ENCODE assay signal across 1 cellular context in the genomic region with DNA sequence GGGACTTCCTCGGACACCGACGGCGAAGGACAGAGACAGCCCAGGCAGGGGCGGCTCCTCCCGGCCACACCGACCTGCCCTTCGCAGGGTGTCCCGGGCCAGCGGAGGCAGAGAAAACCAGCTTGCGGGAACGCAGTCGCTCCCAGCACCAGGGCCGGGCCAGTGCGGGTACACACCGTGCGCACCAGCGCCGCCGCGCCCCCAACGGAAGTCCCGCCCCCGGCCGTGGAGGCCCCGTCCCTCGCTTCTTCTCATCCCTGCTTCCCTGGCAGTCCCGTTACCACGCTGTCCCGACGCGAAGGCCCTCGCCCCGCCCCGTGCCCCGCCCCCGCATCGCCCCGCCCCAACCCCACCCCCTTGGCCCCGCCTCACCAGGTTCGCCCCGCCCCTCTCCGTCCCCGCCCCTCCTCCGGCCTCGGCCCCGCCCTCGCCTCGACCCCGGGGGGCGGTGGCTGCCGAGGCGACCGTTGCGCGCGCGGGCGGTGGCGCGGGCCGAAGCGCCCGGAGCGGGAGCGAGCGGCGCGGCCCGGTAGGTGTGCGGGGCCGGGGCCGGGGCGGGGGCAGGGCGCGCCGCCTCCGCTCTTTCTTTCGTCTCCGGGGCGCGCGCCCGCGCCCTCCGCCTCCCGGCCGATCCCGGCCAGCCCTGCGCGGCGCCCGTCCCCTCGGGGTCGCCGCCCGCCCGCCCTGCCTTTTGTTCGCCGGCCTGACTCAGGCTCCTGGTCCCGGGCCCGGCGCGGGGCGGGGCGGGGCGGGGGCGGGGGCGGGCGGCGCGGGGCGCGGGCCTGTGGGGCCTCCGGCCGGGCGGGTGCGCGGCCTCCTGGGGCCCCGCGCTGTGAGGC.
TF ChIP-seq lines count a peak whose summit lies in the region.

A gene with protein sequence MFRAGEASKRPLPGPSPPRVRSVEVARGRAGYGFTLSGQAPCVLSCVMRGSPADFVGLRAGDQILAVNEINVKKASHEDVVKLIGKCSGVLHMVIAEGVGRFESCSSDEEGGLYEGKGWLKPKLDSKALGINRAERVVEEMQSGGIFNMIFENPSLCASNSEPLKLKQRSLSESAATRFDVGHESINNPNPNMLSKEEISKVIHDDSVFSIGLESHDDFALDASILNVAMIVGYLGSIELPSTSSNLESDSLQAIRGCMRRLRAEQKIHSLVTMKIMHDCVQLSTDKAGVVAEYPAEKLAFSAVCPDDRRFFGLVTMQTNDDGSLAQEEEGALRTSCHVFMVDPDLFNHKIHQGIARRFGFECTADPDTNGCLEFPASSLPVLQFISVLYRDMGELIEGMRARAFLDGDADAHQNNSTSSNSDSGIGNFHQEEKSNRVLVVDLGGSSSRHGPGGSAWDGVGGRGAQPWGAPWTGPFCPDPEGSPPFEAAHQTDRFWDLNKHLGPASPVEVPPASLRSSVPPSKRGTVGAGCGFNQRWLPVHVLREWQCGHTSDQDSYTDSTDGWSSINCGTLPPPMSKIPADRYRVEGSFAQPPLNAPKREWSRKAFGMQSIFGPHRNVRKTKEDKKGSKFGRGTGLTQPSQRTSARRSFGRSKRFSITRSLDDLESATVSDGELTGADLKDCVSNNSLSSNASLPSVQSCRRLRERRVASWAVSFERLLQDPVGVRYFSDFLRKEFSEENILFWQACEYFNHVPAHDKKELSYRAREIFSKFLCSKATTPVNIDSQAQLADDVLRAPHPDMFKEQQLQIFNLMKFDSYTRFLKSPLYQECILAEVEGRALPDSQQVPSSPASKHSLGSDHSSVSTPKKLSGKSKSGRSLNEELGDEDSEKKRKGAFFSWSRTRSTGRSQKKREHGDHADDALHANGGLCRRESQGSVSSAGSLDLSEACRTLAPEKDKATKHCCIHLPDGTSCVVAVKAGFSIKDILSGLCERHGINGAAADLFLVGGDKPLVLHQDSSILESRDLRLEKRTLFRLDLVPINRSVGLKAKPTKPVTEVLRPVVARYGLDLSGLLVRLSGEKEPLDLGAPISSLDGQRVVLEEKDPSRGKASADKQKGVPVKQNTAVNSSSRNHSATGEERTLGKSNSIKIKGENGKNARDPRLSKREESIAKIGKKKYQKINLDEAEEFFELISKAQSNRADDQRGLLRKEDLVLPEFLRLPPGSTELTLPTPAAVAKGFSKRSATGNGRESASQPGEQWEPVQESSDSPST (N-terminal part only) (plus strand): TSS at position 451 of the 839 bp plus-strand sequence. CDS start 23,150 bp downstream, outside the sequence.

TF ChIP-seq in HepG2, 621 proteins besides CTCF, POLR2A, EP300 and RAD21 (continued from another document and continues in another):
- TF ChIP-seq, protein P1, sequence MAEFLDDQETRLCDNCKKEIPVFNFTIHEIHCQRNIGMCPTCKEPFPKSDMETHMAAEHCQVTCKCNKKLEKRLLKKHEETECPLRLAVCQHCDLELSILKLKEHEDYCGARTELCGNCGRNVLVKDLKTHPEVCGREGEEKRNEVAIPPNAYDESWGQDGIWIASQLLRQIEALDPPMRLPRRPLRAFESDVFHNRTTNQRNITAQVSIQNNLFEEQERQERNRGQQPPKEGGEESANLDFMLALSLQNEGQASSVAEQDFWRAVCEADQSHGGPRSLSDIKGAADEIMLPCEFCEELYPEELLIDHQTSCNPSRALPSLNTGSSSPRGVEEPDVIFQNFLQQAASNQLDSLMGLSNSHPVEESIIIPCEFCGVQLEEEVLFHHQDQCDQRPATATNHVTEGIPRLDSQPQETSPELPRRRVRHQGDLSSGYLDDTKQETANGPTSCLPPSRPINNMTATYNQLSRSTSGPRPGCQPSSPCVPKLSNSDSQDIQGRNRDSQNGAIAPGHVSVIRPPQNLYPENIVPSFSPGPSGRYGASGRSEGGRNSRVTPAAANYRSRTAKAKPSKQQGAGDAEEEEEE (CRISPR knock-in tag; IDR thresholded peaks at IDR 0.05; ENCODE audit: borderline replicate concordance), result no peak
- TF ChIP-seq ZNF616 (CRISPR knock-in tag; IDR thresholded peaks at IDR 0.05; ENCODE audit: low read depth) (no peak), ZNF589 (CRISPR knock-in tag; conservative IDR thresholded peaks at IDR 0.05) (no peak), KAT8 (CRISPR knock-in tag; IDR thresholded peaks at IDR 0.05) (peak; percentile 62; the same call in 1 of the 2 replicates), ZNF263 (CRISPR knock-in tag; IDR thresholded peaks at IDR 0.05) (no peak), MED8 (CRISPR knock-in tag; IDR thresholded peaks at IDR 0.05; ENCODE audit: insufficient replicate concordance) (no peak), SETDB1 (CRISPR knock-in tag; IDR thresholded peaks at IDR 0.05; ENCODE audit: borderline replicate concordance) (no peak), MYNN (CRISPR knock-in tag; IDR thresholded peaks at IDR 0.05; ENCODE audit: low read depth) (no peak), ZNF331 (CRISPR knock-in tag; IDR thresholded peaks at IDR 0.05) (no peak), THYN1 (CRISPR knock-in tag; IDR thresholded peaks at IDR 0.05; ENCODE audit: borderline replicate concordance, low read depth) (no peak), NR2F6 (IDR thresholded peaks at IDR 0.05) (no peak), NR2F6 (CRISPR knock-in tag; IDR thresholded peaks at IDR 0.05) (peak; percentile 24; the same call in 1 of the 2 replicates), AGO1 (IDR thresholded peaks at IDR 0.05; ENCODE audit: low read depth, low read length, poor library complexity, severe bottlenecking) (peak; percentile 95), U2AF1 (optimal IDR thresholded peaks at IDR 0.05; ENCODE audit: low read depth, low read length) (no peak), KDM6A (CRISPR knock-in tag; IDR thresholded peaks at IDR 0.05; ENCODE audit: low read depth) (no peak), SOX6 (IDR thresholded peaks at IDR 0.05) (no peak), SOX6 (CRISPR knock-in tag; IDR thresholded peaks at IDR 0.05) (peak; percentile 58), ZNF703 (CRISPR knock-in tag; IDR thresholded peaks at IDR 0.05; ENCODE audit: borderline replicate concordance) (no peak), ZNF382 (CRISPR knock-in tag; IDR thresholded peaks at IDR 0.05; ENCODE audit: borderline replicate concordance) (no peak), FOXP1 (IDR thresholded peaks at IDR 0.05) (no peak), FOXP1 (CRISPR knock-in tag; IDR thresholded peaks at IDR 0.05) (no peak), SP4 (CRISPR knock-in tag; IDR thresholded peaks at IDR 0.05) (peak; percentile 87), ZNF20 (CRISPR knock-in tag; IDR thresholded peaks at IDR 0.05) (no peak), REPIN1 (CRISPR knock-in tag; IDR thresholded peaks at IDR 0.05; ENCODE audit: borderline replicate concordance, low read depth) (no peak)
- TF ChIP-seq, protein P2, sequence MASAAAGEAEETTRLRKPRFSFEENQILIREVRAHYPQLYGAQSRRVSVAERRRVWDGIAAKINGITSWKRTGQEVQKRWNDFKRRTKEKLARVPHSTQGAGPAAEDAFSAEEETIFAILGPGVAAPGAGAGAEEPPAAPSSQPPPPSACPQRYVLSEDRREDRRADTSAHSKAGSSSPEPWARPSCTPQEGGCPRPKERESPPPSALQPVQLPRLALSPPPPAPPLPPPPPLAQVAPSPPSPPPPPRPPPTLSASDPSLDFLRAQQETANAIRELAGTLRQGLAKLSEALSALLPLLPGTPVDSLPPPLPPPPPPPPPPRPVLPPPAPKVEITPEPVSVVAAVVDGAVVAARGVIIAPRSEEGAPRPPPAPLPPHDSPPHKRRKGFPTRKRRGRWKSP (CRISPR knock-in tag; IDR thresholded peaks at IDR 0.05), result peak; percentile 50; the same call in 1 of the 2 replicates
- TF ChIP-seq, protein P3, sequence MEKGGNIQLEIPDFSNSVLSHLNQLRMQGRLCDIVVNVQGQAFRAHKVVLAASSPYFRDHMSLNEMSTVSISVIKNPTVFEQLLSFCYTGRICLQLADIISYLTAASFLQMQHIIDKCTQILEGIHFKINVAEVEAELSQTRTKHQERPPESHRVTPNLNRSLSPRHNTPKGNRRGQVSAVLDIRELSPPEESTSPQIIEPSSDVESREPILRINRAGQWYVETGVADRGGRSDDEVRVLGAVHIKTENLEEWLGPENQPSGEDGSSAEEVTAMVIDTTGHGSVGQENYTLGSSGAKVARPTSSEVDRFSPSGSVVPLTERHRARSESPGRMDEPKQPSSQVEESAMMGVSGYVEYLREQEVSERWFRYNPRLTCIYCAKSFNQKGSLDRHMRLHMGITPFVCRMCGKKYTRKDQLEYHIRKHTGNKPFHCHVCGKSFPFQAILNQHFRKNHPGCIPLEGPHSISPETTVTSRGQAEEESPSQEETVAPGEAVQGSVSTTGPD (CRISPR knock-in tag; IDR thresholded peaks at IDR 0.05), result no peak
- TF ChIP-seq, protein P4, sequence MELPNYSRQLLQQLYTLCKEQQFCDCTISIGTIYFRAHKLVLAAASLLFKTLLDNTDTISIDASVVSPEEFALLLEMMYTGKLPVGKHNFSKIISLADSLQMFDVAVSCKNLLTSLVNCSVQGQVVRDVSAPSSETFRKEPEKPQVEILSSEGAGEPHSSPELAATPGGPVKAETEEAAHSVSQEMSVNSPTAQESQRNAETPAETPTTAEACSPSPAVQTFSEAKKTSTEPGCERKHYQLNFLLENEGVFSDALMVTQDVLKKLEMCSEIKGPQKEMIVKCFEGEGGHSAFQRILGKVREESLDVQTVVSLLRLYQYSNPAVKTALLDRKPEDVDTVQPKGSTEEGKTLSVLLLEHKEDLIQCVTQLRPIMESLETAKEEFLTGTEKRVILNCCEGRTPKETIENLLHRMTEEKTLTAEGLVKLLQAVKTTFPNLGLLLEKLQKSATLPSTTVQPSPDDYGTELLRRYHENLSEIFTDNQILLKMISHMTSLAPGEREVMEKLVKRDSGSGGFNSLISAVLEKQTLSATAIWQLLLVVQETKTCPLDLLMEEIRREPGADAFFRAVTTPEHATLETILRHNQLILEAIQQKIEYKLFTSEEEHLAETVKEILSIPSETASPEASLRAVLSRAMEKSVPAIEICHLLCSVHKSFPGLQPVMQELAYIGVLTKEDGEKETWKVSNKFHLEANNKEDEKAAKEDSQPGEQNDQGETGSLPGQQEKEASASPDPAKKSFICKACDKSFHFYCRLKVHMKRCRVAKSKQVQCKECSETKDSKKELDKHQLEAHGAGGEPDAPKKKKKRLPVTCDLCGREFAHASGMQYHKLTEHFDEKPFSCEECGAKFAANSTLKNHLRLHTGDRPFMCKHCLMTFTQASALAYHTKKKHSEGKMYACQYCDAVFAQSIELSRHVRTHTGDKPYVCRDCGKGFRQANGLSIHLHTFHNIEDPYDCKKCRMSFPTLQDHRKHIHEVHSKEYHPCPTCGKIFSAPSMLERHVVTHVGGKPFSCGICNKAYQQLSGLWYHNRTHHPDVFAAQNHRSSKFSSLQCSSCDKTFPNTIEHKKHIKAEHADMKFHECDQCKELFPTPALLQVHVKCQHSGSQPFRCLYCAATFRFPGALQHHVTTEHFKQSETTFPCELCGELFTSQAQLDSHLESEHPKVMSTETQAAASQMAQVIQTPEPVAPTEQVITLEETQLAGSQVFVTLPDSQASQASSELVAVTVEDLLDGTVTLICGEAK (IDR thresholded peaks at IDR 0.05), result no peak
- TF ChIP-seq, protein P4 (CRISPR knock-in tag; IDR thresholded peaks at IDR 0.05), result no peak; the same call in 1 of the 2 replicates
- TF ChIP-seq, protein P5, sequence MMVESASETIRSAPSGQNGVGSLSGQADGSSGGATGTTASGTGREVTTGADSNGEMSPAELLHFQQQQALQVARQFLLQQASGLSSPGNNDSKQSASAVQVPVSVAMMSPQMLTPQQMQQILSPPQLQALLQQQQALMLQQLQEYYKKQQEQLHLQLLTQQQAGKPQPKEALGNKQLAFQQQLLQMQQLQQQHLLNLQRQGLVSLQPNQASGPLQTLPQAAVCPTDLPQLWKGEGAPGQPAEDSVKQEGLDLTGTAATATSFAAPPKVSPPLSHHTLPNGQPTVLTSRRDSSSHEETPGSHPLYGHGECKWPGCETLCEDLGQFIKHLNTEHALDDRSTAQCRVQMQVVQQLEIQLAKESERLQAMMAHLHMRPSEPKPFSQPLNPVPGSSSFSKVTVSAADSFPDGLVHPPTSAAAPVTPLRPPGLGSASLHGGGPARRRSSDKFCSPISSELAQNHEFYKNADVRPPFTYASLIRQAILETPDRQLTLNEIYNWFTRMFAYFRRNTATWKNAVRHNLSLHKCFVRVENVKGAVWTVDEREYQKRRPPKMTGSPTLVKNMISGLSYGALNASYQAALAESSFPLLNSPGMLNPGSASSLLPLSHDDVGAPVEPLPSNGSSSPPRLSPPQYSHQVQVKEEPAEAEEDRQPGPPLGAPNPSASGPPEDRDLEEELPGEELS (CRISPR knock-in tag; IDR thresholded peaks at IDR 0.05), result 0 out of 2 replicates have a peak, but pooled peaks have one; percentile 35
- TF ChIP-seq, protein P6, sequence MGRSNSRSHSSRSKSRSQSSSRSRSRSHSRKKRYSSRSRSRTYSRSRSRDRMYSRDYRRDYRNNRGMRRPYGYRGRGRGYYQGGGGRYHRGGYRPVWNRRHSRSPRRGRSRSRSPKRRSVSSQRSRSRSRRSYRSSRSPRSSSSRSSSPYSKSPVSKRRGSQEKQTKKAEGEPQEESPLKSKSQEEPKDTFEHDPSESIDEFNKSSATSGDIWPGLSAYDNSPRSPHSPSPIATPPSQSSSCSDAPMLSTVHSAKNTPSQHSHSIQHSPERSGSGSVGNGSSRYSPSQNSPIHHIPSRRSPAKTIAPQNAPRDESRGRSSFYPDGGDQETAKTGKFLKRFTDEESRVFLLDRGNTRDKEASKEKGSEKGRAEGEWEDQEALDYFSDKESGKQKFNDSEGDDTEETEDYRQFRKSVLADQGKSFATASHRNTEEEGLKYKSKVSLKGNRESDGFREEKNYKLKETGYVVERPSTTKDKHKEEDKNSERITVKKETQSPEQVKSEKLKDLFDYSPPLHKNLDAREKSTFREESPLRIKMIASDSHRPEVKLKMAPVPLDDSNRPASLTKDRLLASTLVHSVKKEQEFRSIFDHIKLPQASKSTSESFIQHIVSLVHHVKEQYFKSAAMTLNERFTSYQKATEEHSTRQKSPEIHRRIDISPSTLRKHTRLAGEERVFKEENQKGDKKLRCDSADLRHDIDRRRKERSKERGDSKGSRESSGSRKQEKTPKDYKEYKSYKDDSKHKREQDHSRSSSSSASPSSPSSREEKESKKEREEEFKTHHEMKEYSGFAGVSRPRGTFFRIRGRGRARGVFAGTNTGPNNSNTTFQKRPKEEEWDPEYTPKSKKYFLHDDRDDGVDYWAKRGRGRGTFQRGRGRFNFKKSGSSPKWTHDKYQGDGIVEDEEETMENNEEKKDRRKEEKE (IDR thresholded peaks at IDR 0.05), result no peak
